Comparison of ENCODE assay signal across 2 cellular contexts in genomic region chr5:149651686-149652085, GRCh38.
TF ChIP-seq lines count a peak whose summit lies in the region.

No MANE protein-coding gene starts in this region.

TF ChIP-seq in Ishikawa, 13 proteins besides CTCF, POLR2A, EP300 and RAD21 (continued from another document):
- no peak for TF ChIP-seq USF1 (IDR thresholded peaks at IDR 0.05)

TF ChIP-seq in HepG2, 621 proteins besides CTCF, POLR2A, EP300 and RAD21 (continued from another document):
- no peak for TF ChIP-seq RERE (CRISPR knock-in tag; IDR thresholded peaks at IDR 0.05; ENCODE audit: low read depth)
- TF ChIP-seq FOXJ3 (CRISPR knock-in tag; IDR thresholded peaks at IDR 0.05; ENCODE audit: borderline replicate concordance), result no peak
- no peak for TF ChIP-seq NFE2L1 (CRISPR knock-in tag; IDR thresholded peaks at IDR 0.05; ENCODE audit: borderline replicate concordance)
- TF ChIP-seq SNAPC2 (CRISPR knock-in tag; IDR thresholded peaks at IDR 0.05), result no peak
- TF ChIP-seq KDM4B (CRISPR knock-in tag; IDR thresholded peaks at IDR 0.05), result no peak
- TF ChIP-seq ZIK1 (CRISPR knock-in tag; IDR thresholded peaks at IDR 0.05; ENCODE audit: borderline replicate concordance, low read depth), result no peak
